In the genomic region with DNA sequence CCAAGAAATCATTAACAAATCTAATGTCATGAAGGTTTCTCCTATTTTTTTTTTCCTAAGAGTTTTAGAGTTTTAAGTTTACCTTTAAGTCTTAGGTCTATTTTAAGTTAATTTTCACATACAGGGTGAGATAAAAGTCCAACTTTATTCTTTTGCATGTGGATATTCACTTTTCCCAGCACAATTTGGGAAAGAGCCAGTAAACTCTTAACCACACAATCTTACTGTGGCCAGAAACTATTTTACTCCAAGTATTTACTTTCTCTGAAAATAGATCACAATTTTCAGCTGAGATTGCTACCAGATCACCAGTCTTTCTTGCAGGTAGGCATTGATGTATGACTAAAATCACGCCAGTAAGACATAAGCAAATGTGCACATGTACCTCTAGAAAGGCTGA, we compare ENCODE assay signal across 16 cellular contexts.
"Had no signal": no experiment of that assay in that cellular context is flagged by ENCODE, and none has a peak within 500 bp of the region (broad histone marks: within the 10 kb centered on the region; RNA-seq: fewer than 3 reads in every experiment).

No MANE protein-coding gene starts in this region.

- DNase-seq: activated naive CD4-positive, alpha-beta T cell treated with Interleukin-2 at 50 U/mL for 16 hours; activated T-cell treated with anti-CD3 and anti-CD28 coated beads for 4 hours; anterior cingulate cortex; dorsolateral prefrontal cortex; endodermal cell; mammary epithelial cell; naive thymus-derived CD4-positive, alpha-beta T cell; posterior cingulate gyrus; stimulated activated CD4-positive, alpha-beta T cell treated with anti-CD3 and anti-CD28 coated beads, Interleukin-4, amount 100 ng/mL, for 24 hours; stimulated activated naive CD4-positive, alpha-beta T cell; substantia nigra had no signal

- H3K4me3 ChIP-seq: dorsolateral prefrontal cortex, hepatocyte, right atrium auricular region, skin epidermis, tibial nerve, vagina had no signal
